In the genomic region with DNA sequence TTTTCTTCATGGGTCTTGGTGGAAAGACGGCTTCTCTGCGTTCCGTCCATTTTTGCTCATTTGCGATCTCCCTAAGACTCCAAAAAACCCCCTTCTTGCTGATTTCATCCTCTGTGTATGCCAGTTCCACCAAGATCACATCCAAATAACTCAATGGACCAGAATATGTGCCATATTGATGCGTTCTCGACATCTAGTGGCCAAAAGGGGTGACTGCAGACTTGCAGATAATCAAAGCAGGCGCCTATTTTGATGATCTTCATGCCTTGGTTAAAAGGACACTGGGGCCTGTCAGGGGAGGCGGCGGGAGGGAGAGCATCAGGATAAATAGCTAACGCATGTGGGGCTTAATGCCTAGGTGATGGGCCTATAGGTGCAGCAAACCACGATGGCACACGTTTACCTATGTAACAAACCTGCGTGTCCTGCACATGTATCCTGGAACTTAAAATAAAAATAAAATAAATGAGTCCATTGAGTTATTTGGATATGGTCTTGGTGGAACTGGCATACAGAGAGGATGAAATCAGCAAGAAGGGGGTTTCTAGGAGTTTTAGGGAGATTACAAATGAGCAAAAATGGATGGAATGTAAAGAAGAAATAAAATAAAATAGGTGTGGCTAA, we compare ENCODE assay signal across 8 cellular contexts.
A peak's percentile ranks its signal among the peaks of the same experiment; 100 is the strongest.
DNase-seq lines count a peak whose midpoint lies in the region; ATAC-seq and TF ChIP-seq lines count a peak whose summit lies in the region.

No MANE protein-coding gene starts in this region.

- no peak overlapping the region for H3K27ac Mint-ChIP-seq in activated CD4-positive, alpha-beta T cell treated with anti-CD3 and anti-CD28 coated beads for 36 hours

- H3K9me3 Mint-ChIP-seq in activated CD4-positive, alpha-beta T cell treated with anti-CD3 and anti-CD28 coated beads for 36 hours (ENCODE audit: low read depth): peaks cover 4% of the 10 kb centered on the region

- H3K4me1 Mint-ChIP-seq in activated CD4-positive, alpha-beta T cell treated with anti-CD3 and anti-CD28 coated beads for 36 hours: no peaks in the 10 kb centered on the region

- H3K9me3 ChIP-seq in left ventricle myocardium inferior (replicated peaks): peaks cover 4% of the 10 kb centered on the region

- DNase-seq in activated CD4-positive, alpha-beta T cell treated with anti-CD3 and anti-CD28 coated beads for 36 hours: peak; percentile 56
- no peak for DNase-seq in activated CD4-positive, alpha-beta T cell treated with anti-CD3 and anti-CD28 coated beads, Interleukin-2, amount 50 U/mL, for 1 hour
- peak; percentile 12 for DNase-seq in HFF-Myc (ENCODE audit: extremely low read depth, low read depth)
- peak; percentile 0 for DNase-seq in NCI-H446 treated with DMSO at 0.1 percent for 48 hours (lab: John Stamatoyannopoulos, UW)
- DNase-seq in amniotic epithelial cell (ENCODE audit: low read depth): peak; percentile 55
- no peak for DNase-seq in left ventricle myocardium inferior
- DNase-seq in sciatic nerve (ENCODE audit: low spot score): peak; percentile 69

- CTCF ChIA-PET in activated CD4-positive, alpha-beta T cell treated with anti-CD3 and anti-CD28 coated beads for 36 hours (lab: Charles Lee): interaction anchor here (0.6 to 2.5 kb wide), 9 partner anchors 17 to 956 kb away, joined by 3 to 9 read pairs (median 3); no protein-coding TSS in a partner anchor

- H3K27me3 Mint-ChIP-seq in activated CD4-positive, alpha-beta T cell treated with anti-CD3 and anti-CD28 coated beads for 36 hours: no peaks in the 10 kb centered on the region

- H3K27ac ChIP-seq in left ventricle myocardium inferior (replicated peaks): peak overlapping the region; percentile 55

- no peaks in the 10 kb centered on the region for H3K27me3 ChIP-seq in left ventricle myocardium inferior (ENCODE audit: low read depth)

- peaks cover 6% of the 10 kb centered on the region for H3K36me3 Mint-ChIP-seq in activated CD4-positive, alpha-beta T cell treated with anti-CD3 and anti-CD28 coated beads for 36 hours (ENCODE audit: low read depth)

- ATAC-seq in activated CD4-positive, alpha-beta T cell treated with anti-CD3 and anti-CD28 coated beads for 36 hours: peak; percentile 63
- ATAC-seq in sciatic nerve (peak; percentile 88), GM19395 (IDR thresholded peaks at IDR 0.05; ENCODE audit: unreplicated experiment) (no peak)

- intact Hi-C loops in activated CD4-positive, alpha-beta T cell treated with anti-CD3 and anti-CD28 coated beads for 36 hours (cut with DNase I, micrococcal nuclease): loop anchor here (1.0 to 5.0 kb wide), 5 partner anchors 79 to 235 kb away; no protein-coding TSS in a partner anchor
- intact Hi-C loops in left ventricle myocardium inferior (cut with micrococcal nuclease): loop anchor here (5.0 kb wide), 3 partner anchors 80 to 235 kb away; no protein-coding TSS in a partner anchor
- intact Hi-C loops in sciatic nerve (cut with DNase I): no loop called here

- POLR2A ChIA-PET in activated CD4-positive, alpha-beta T cell treated with anti-CD3 and anti-CD28 coated beads for 36 hours (lab: Charles Lee): no interaction called here

- H3K36me3 ChIP-seq in left ventricle myocardium inferior: no peaks in the 10 kb centered on the region

- H3K4me3 Mint-ChIP-seq in activated CD4-positive, alpha-beta T cell treated with anti-CD3 and anti-CD28 coated beads for 36 hours: no peak overlapping the region

- H3K4me3 ChIP-seq in HFF-Myc (replicated peaks; ENCODE audit: low read depth, low read length): no peak overlapping the region
- no peak overlapping the region for H3K4me3 ChIP-seq in left ventricle myocardium inferior

- peaks cover 37% of the 10 kb centered on the region for H3K4me1 ChIP-seq in left ventricle myocardium inferior

- peak; percentile 95 for TF ChIP-seq CTCF in HFF-Myc (IDR thresholded peaks at IDR 0.05; ENCODE audit: low read depth, low read length, missing control alignments)
- TF ChIP-seq CTCF in left ventricle myocardium inferior (IDR thresholded peaks at IDR 0.05; ENCODE audit: borderline replicate concordance): peak; percentile 97

Comparison
In these comparisons a context has a peak if more than half of its experiments do, and no peak if none do; other contexts are left out.
1. DNase-seq: peak in activated CD4-positive, alpha-beta T cell treated with anti-CD3 and anti-CD28 coated beads for 36 hours (single experiment), HFF-Myc (single experiment), NCI-H446 treated with DMSO at 0.1 percent for 48 hours (single experiment), amniotic epithelial cell (single experiment) and sciatic nerve (single experiment); none in activated CD4-positive, alpha-beta T cell treated with anti-CD3 and anti-CD28 coated beads, Interleukin-2, amount 50 U/mL, for 1 hour (single experiment) and left ventricle myocardium inferior (single experiment).